13 cellular contexts compared by ENCODE assay signal in the genomic region with DNA sequence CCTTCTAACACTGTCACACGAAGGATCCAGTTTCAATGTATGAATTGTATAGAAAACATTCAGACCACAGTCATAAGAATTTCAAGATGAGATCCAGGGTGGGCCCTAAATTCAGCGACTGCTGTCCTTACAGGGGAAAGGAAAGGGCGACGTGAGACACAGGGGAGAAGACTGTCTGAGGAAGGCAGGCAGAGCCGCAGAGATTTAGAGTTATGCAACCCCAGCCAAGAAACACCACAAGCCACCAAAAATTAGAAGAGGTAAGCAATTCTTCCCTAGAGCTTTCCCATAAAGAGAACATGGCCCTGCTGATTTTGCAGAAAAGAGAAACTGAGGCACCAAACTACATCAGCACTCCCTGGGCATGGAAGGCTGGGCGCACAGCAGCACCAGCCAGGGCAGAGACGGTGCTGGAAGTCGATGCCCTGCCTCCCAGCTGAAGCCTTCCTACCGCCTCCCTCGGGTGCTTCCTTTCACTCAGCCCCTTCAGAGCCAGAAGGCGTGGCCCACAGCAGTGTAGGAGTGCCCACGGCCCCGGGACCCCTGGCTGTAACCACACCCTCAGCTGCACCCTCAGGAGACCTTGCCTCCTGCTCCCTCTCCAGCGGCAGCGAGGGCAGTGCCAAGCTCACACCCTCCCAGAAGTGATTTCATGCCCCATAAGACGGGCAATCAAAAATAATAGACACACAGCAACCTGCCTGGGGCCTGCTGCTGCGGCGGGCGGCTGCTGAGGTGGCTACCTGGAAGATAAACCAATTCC.
DNase-seq lines count a peak whose midpoint lies in the region; ATAC-seq lines count a peak whose summit lies in the region.
"Had no signal": no experiment of that assay in that cellular context is flagged by ENCODE, and none has a peak within 500 bp of the region (broad histone marks: within the 10 kb centered on the region; RNA-seq: fewer than 3 reads in every experiment).

No MANE protein-coding gene starts in this region.

- H3K27me3 Mint-ChIP-seq in central memory CD8-positive, alpha-beta T cell = no peaks in the 10 kb centered on the region
- H3K27me3 Mint-ChIP-seq in stimulated activated naive CD8-positive, alpha-beta T cell treated with anti-CD3 and anti-CD28 coated beads, Interleukin-15, amount 100 ng/mL, for 72 hours = no peaks in the 10 kb centered on the region
- no peaks in the 10 kb centered on the region for H3K27me3 Mint-ChIP-seq in activated CD4-positive, alpha-beta T cell treated with anti-CD3 and anti-CD28 coated beads for 36 hours

- peaks cover 53% of the 10 kb centered on the region for H3K4me1 Mint-ChIP-seq in central memory CD8-positive, alpha-beta T cell
- H3K4me1 Mint-ChIP-seq in stimulated activated naive CD8-positive, alpha-beta T cell treated with anti-CD3 and anti-CD28 coated beads, Interleukin-15, amount 100 ng/mL, for 72 hours = peaks cover 59% of the 10 kb centered on the region
- peaks cover 52% of the 10 kb centered on the region for H3K4me1 Mint-ChIP-seq in activated CD4-positive, alpha-beta T cell treated with anti-CD3 and anti-CD28 coated beads for 36 hours

- POLR2A ChIA-PET in activated CD4-positive, alpha-beta T cell treated with anti-CD3 and anti-CD28 coated beads for 36 hours (lab: Charles Lee) = interaction anchor here (0.6 kb wide), 1 partner anchor 12 kb away, joined by 3 read pairs; no protein-coding TSS in a partner anchor

- H3K36me3 Mint-ChIP-seq in central memory CD8-positive, alpha-beta T cell (ENCODE audit: insufficient read depth) = peaks cover 10% of the 10 kb centered on the region
- no peaks in the 10 kb centered on the region for H3K36me3 Mint-ChIP-seq in activated CD4-positive, alpha-beta T cell treated with anti-CD3 and anti-CD28 coated beads for 36 hours (ENCODE audit: low read depth)

- no peak overlapping the region for H3K27ac Mint-ChIP-seq in central memory CD8-positive, alpha-beta T cell (ENCODE audit: low read depth)
- H3K27ac Mint-ChIP-seq in stimulated activated naive CD8-positive, alpha-beta T cell treated with anti-CD3 and anti-CD28 coated beads, Interleukin-15, amount 100 ng/mL, for 72 hours = peak overlapping the region; percentile 51 to 80
- no peak overlapping the region for H3K27ac Mint-ChIP-seq in activated CD4-positive, alpha-beta T cell treated with anti-CD3 and anti-CD28 coated beads for 36 hours

- no peak for ATAC-seq in central memory CD8-positive, alpha-beta T cell (replicated peaks; ENCODE audit: extremely low read depth, poor library complexity, severe bottlenecking)
- no peak for ATAC-seq in stimulated activated naive CD8-positive, alpha-beta T cell treated with anti-CD3 and anti-CD28 coated beads, Interleukin-15, amount 100 ng/mL, for 72 hours
- no peak for ATAC-seq in activated CD4-positive, alpha-beta T cell treated with anti-CD3 and anti-CD28 coated beads for 36 hours
- no peak for ATAC-seq in HG03159 (IDR thresholded peaks at IDR 0.05; ENCODE audit: unreplicated experiment)
- ATAC-seq: lower lobe of right lung had no signal

- H3K4me3 Mint-ChIP-seq in central memory CD8-positive, alpha-beta T cell = peak overlapping the region; percentile 33
- peak overlapping the region; percentile 40 to 67 for H3K4me3 Mint-ChIP-seq in stimulated activated naive CD8-positive, alpha-beta T cell treated with anti-CD3 and anti-CD28 coated beads, Interleukin-15, amount 100 ng/mL, for 72 hours
- no peak overlapping the region for H3K4me3 Mint-ChIP-seq in activated CD4-positive, alpha-beta T cell treated with anti-CD3 and anti-CD28 coated beads for 36 hours

- CTCF ChIA-PET in activated CD4-positive, alpha-beta T cell treated with anti-CD3 and anti-CD28 coated beads for 36 hours (lab: Charles Lee) = interaction anchor here (0.6 to 1.8 kb wide), 5 partner anchors 24 to 1102 kb away, joined by 3 to 7 read pairs (median 3); no protein-coding TSS in a partner anchor

- peak; percentile 42 for DNase-seq in activated effector memory CD4-positive, alpha-beta T cell treated with anti-CD3 and anti-CD28 coated beads, Interleukin-2, amount 50 U/mL, for 16 hours
- DNase-seq in activated effector memory CD4-positive, alpha-beta T cell treated with Interleukin-2 at 50 U/mL for 16 hours = no peak
- DNase-seq in NCI-H2227 (lab: John Stamatoyannopoulos, UW; ENCODE audit: unreplicated experiment) (peak; percentile 33), NCI-H187 treated with DMSO at 0.1 percent for 48 hours (lab: John Stamatoyannopoulos, UW) (no peak)
- DNase-seq in central memory CD8-positive, alpha-beta T cell (ENCODE audit: low spot score in 2 of 2) = no peak
- no peak for DNase-seq in stimulated activated naive CD8-positive, alpha-beta T cell treated with anti-CD3 and anti-CD28 coated beads, Interleukin-15, amount 100 ng/mL, for 72 hours
- DNase-seq in activated CD4-positive, alpha-beta T cell treated with anti-CD3 and anti-CD28 coated beads for 36 hours = no peak
- DNase-seq: brain microvascular endothelial cell, H7, heart left ventricle, lower lobe of right lung, NCI-H1105 treated with DMSO at 0.1 percent for 48 hours had no signal

- intact Hi-C loops in activated CD4-positive, alpha-beta T cell treated with anti-CD3 and anti-CD28 coated beads for 36 hours (cut with DNase I, micrococcal nuclease) = no loop called here

- H3K9me3 Mint-ChIP-seq in central memory CD8-positive, alpha-beta T cell = no peaks in the 10 kb centered on the region
- no peaks in the 10 kb centered on the region for H3K9me3 Mint-ChIP-seq in stimulated activated naive CD8-positive, alpha-beta T cell treated with anti-CD3 and anti-CD28 coated beads, Interleukin-15, amount 100 ng/mL, for 72 hours
- no peaks in the 10 kb centered on the region for H3K9me3 Mint-ChIP-seq in activated CD4-positive, alpha-beta T cell treated with anti-CD3 and anti-CD28 coated beads for 36 hours (ENCODE audit: low read depth)

Comparison
In these comparisons a context has a peak if more than half of its experiments do, and no peak if none do; other contexts are left out.
1. DNase-seq: peak in activated effector memory CD4-positive, alpha-beta T cell treated with anti-CD3 and anti-CD28 coated beads, Interleukin-2, amount 50 U/mL, for 16 hours (single experiment) and NCI-H2227 (single experiment); none in activated effector memory CD4-positive, alpha-beta T cell treated with Interleukin-2 at 50 U/mL for 16 hours (single experiment), central memory CD8-positive, alpha-beta T cell (0 of 2), stimulated activated naive CD8-positive, alpha-beta T cell treated with anti-CD3 and anti-CD28 coated beads, Interleukin-15, amount 100 ng/mL, for 72 hours (0 of 2), activated CD4-positive, alpha-beta T cell treated with anti-CD3 and anti-CD28 coated beads for 36 hours (single experiment) and NCI-H187 treated with DMSO at 0.1 percent for 48 hours (single experiment).
2. H3K27ac Mint-ChIP-seq: peak in stimulated activated naive CD8-positive, alpha-beta T cell treated with anti-CD3 and anti-CD28 coated beads, Interleukin-15, amount 100 ng/mL, for 72 hours (2 of 2); none in central memory CD8-positive, alpha-beta T cell (single experiment) and activated CD4-positive, alpha-beta T cell treated with anti-CD3 and anti-CD28 coated beads for 36 hours (single experiment).